ENCODE assay signal across 1 cellular context in genomic region chr22:29912141-29912540, GRCh38.
TF ChIP-seq lines count a peak whose summit lies in the region.

No MANE protein-coding gene starts in this region.

TF ChIP-seq in A549, 52 proteins besides CTCF, POLR2A, EP300 and RAD21 (continued from another document):
- no peak for TF ChIP-seq HES2 (IDR thresholded peaks at IDR 0.05)
- TF ChIP-seq, protein P1, sequence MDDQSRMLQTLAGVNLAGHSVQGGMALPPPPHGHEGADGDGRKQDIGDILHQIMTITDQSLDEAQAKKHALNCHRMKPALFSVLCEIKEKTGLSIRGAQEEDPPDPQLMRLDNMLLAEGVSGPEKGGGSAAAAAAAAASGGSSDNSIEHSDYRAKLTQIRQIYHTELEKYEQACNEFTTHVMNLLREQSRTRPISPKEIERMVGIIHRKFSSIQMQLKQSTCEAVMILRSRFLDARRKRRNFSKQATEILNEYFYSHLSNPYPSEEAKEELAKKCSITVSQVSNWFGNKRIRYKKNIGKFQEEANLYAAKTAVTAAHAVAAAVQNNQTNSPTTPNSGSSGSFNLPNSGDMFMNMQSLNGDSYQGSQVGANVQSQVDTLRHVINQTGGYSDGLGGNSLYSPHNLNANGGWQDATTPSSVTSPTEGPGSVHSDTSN (IDR thresholded peaks at IDR 0.05), result no peak
